In genomic region chr19:33080761-33081681, GRCh38 we compare ENCODE assay signal across 8 cellular contexts. TPM values are rescaled to one million over a fixed set of nuclear protein-coding genes. Genes with fewer than 3 reads are reported as not detected.
DNase-seq lines count a peak whose midpoint lies in the region; ATAC-seq and TF ChIP-seq lines count a peak whose summit lies in the region.

Gene GPATCH1 (plus strand): TSS chr19:33081181. CDS start chr19:33081194, 13 bp downstream.

- peaks cover 21% of the 10 kb centered on the region for H3K4me1 ChIP-seq in lower lobe of right lung

- H3K36me3 ChIP-seq in lower lobe of right lung, result no peaks in the 10 kb centered on the region

- H3K27ac ChIP-seq in C4-2B (peak within 1 kb of the TSS; percentile 84), lower lobe of right lung (peak within 1 kb of the TSS; percentile 79)

- peak within 1 kb of the TSS; percentile 98 for H3K27ac Mint-ChIP-seq in activated CD8-positive, alpha-beta T cell treated with anti-CD3 and anti-CD28 coated beads for 36 hours

- POLR2A ChIA-PET in activated CD8-positive, alpha-beta T cell treated with anti-CD3 and anti-CD28 coated beads for 36 hours (lab: Charles Lee), result interaction anchor here (0.5 to 1.4 kb wide), 7 partner anchors 9 to 96 kb away, joined by 3 to 4 read pairs (median 3); partner anchors contain the start of gene RHPN2

- CTCF ChIA-PET in activated CD8-positive, alpha-beta T cell treated with anti-CD3 and anti-CD28 coated beads for 36 hours (lab: Charles Lee), result interaction anchor here (0.8 to 1.6 kb wide), 2 partner anchors 11 to 110 kb away, joined by 4 read pairs; no protein-coding TSS in a partner anchor

- peaks cover 17% of the 10 kb centered on the region for H3K4me1 Mint-ChIP-seq in activated CD8-positive, alpha-beta T cell treated with anti-CD3 and anti-CD28 coated beads for 36 hours (ENCODE audit: low read depth)

- H3K4me3 ChIP-seq in lower lobe of right lung, result peak within 1 kb of the TSS; percentile 78

- H3K9me3 Mint-ChIP-seq in activated CD8-positive, alpha-beta T cell treated with anti-CD3 and anti-CD28 coated beads for 36 hours, result no peaks in the 10 kb centered on the region

- no peaks in the 10 kb centered on the region for H3K27me3 Mint-ChIP-seq in activated CD8-positive, alpha-beta T cell treated with anti-CD3 and anti-CD28 coated beads for 36 hours

- ATAC-seq in GM19351 (IDR thresholded peaks at IDR 0.05; ENCODE audit: unreplicated experiment) (peak; percentile 92), HG03521 (IDR thresholded peaks at IDR 0.05; ENCODE audit: unreplicated experiment) (peak; percentile 85), lower lobe of right lung (peak; percentile 95 to 98)
- peak; percentile 94 for ATAC-seq in activated CD8-positive, alpha-beta T cell treated with anti-CD3 and anti-CD28 coated beads for 36 hours

- peaks cover 2% of the 10 kb centered on the region for H3K36me3 Mint-ChIP-seq in activated CD8-positive, alpha-beta T cell treated with anti-CD3 and anti-CD28 coated beads for 36 hours (ENCODE audit: low read depth)

- peak; percentile 88 for DNase-seq in NCI-H82 (lab: John Stamatoyannopoulos, UW)
- peak; percentile 92 for DNase-seq in activated CD8-positive, alpha-beta T cell treated with anti-CD3 and anti-CD28 coated beads for 36 hours
- peak; percentile 95 for DNase-seq in ecto neural progenitor cell (ENCODE audit: low spot score)
- DNase-seq in lower lobe of right lung, result peak; percentile 92
- DNase-seq in stimulated activated CD4-positive, alpha-beta T cell treated with anti-CD3 and anti-CD28 coated beads, TNF-alpha, amount 100 ng/mL, for 1 hour (ENCODE audit: low read depth in 3 of 3, low spot score in 1 of 3), result peak; percentile 27 to 76 (median 57)

- no peaks in the 10 kb centered on the region for H3K9me3 ChIP-seq in lower lobe of right lung

- TF ChIP-seq CTCF in C4-2B (conservative IDR thresholded peaks at IDR 0.05) (no peak), lower lobe of right lung (IDR thresholded peaks at IDR 0.05) (no peak)
- TF ChIP-seq CTCF in activated CD8-positive, alpha-beta T cell treated with anti-CD3 and anti-CD28 coated beads for 36 hours (IDR thresholded peaks at IDR 0.05), result no peak

- intact Hi-C loops in activated CD8-positive, alpha-beta T cell treated with anti-CD3 and anti-CD28 coated beads for 36 hours (cut with micrococcal nuclease), result no loop called here
- intact Hi-C loops in lower lobe of right lung (cut with DNase I), result no loop called here

- H3K27me3 ChIP-seq in lower lobe of right lung (ENCODE audit: low read depth), result no peaks in the 10 kb centered on the region

- H3K4me3 Mint-ChIP-seq in activated CD8-positive, alpha-beta T cell treated with anti-CD3 and anti-CD28 coated beads for 36 hours, result peak within 1 kb of the TSS; percentile 100

RNA-seq across cellular contexts. Expression of gene GPATCH1, which starts in this region (rescaled TPM):
- total RNA-seq in activated CD8-positive, alpha-beta T cell treated with anti-CD3 and anti-CD28 coated beads for 36 hours, result 1 to 10 TPM; 8.7 to 9.6 TPM
- total RNA-seq in lower lobe of right lung, result 8.4 TPM

Comparison
In these comparisons a context has a peak if more than half of its experiments do, and no peak if none do; other contexts are left out.
1. Peak in every context shown above with its lines: DNase-seq, ATAC-seq, H3K4me3 ChIP-seq and H3K27ac ChIP-seq.